10 cellular contexts compared by ENCODE assay signal in genomic region chr2:209380278-209380677, GRCh38. TPM values are rescaled to one million over a fixed set of nuclear protein-coding genes. Genes with fewer than 3 reads are reported as not detected.
DNase-seq lines count a peak whose midpoint lies in the region; ATAC-seq and TF ChIP-seq lines count a peak whose summit lies in the region.
"Had no signal": no experiment of that assay in that cellular context is flagged by ENCODE, and none has a peak within 500 bp of the region (broad histone marks: within the 10 kb centered on the region; RNA-seq: fewer than 3 reads in every experiment).

No MANE protein-coding gene starts in this region.

- no peaks in the 10 kb centered on the region for H3K36me3 ChIP-seq in effector memory CD4-positive, alpha-beta T cell (ENCODE audit: control insufficient read depth, insufficient read depth, low read length)

- H3K9me3 ChIP-seq in effector memory CD4-positive, alpha-beta T cell (ENCODE audit: control insufficient read depth, low read length): no peaks in the 10 kb centered on the region

- intact Hi-C loops in posterior vena cava (cut with DNase I): no loop called here

- no peak overlapping the region for H3K4me3 ChIP-seq in GM12864 (ENCODE audit: low read depth, low read length)
- H3K4me3 ChIP-seq in effector memory CD4-positive, alpha-beta T cell (ENCODE audit: insufficient read depth, low read depth, low read length, poor library complexity, severe bottlenecking): no peak overlapping the region

- no peaks in the 10 kb centered on the region for H3K4me1 ChIP-seq in effector memory CD4-positive, alpha-beta T cell (ENCODE audit: control insufficient read depth, insufficient read depth, low read length, poor library complexity, severe bottlenecking)

- TF ChIP-seq CTCF in GM12864 (IDR thresholded peaks at IDR 0.05; ENCODE audit: low read depth, low read length, missing control alignments): no peak

- no peaks in the 10 kb centered on the region for H3K27me3 ChIP-seq in effector memory CD4-positive, alpha-beta T cell (replicated peaks; ENCODE audit: control insufficient read depth, insufficient read depth, low read length, poor library complexity, severe bottlenecking)

- DNase-seq in GM12864 (ENCODE audit: low read depth) (peak; percentile 37), OCI-M1 (lab: John Stamatoyannopoulos, UW) (peak; percentile 36), posterior vena cava (ENCODE audit: low spot score) (no peak), NCI-H446 (lab: John Stamatoyannopoulos, UW) (no peak), cerebellar cortex (ENCODE audit: low spot score) (no peak)
- no peak for DNase-seq in effector memory CD4-positive, alpha-beta T cell
- DNase-seq: activated naive CD4-positive, alpha-beta T cell treated with Interleukin-2 at 50 U/mL for 16 hours; Caco-2 had no signal

- H3K27ac ChIP-seq in effector memory CD4-positive, alpha-beta T cell (ENCODE audit: insufficient read depth, low read length, poor library complexity, severe bottlenecking): no peak overlapping the region

- ATAC-seq in GM21423 (IDR thresholded peaks at IDR 0.05; ENCODE audit: unreplicated experiment) (peak; percentile 99), HG03442 (IDR thresholded peaks at IDR 0.05; ENCODE audit: unreplicated experiment) (peak; percentile 99)

RNA-seq across cellular contexts. Expression of gene MAP2, which starts 43.6 kb away (rescaled TPM):
- total RNA-seq in posterior vena cava: 10 to 100 TPM; 10.5 to 24.7 TPM

Comparison
In these comparisons a context has a peak if more than half of its experiments do, and no peak if none do; other contexts are left out.
1. DNase-seq: peak in GM12864 (single experiment) and OCI-M1 (single experiment); none in posterior vena cava (single experiment), NCI-H446 (0 of 2), effector memory CD4-positive, alpha-beta T cell (0 of 3) and cerebellar cortex (single experiment).